In genomic region chr9:126089789-126090188, GRCh38 we compare ENCODE assay signal across 35 cellular contexts.
"Had no signal": no experiment of that assay in that cellular context is flagged by ENCODE, and none has a peak within 500 bp of the region (broad histone marks: within the 10 kb centered on the region; RNA-seq: fewer than 3 reads in every experiment).

No MANE protein-coding gene starts in this region.

- H3K4me1 Mint-ChIP-seq: activated B cell treated with CpG ODN at 0.5 μM for 24 hours; activated CD8-positive, alpha-beta memory T cell treated with anti-CD3 and anti-CD28 coated beads, Interleukin-2, amount 10 ng/mL, durations not matched to agents 7 days and 5 days; activated naive CD4-positive, alpha-beta T cell treated with anti-CD3 and anti-CD28 coated beads, Interleukin-2, amount 50 U/mL, for 24 hours; activated naive CD8-positive, alpha-beta T cell treated with anti-CD3 and anti-CD28 coated beads for 36 hours; activated naive CD8-positive, alpha-beta T cell treated with anti-CD3 and anti-CD28 coated beads, Interleukin-2, amount 50 U/mL, for 24 hours; T-helper 17 cell had no signal

- H3K27me3 Mint-ChIP-seq: activated CD8-positive, alpha-beta memory T cell treated with anti-CD3 and anti-CD28 coated beads, Interleukin-2, amount 10 ng/mL, durations not matched to agents 7 days and 5 days; activated naive CD4-positive, alpha-beta T cell treated with anti-CD3 and anti-CD28 coated beads, Interleukin-2, amount 50 U/mL, for 24 hours had no signal

- DNase-seq: activated B cell treated with CpG ODN at 0.5 μM for 24 hours; activated CD4-positive, alpha-beta T cell treated with anti-CD3 and anti-CD28 coated beads for 48 hours; activated CD4-positive, alpha-beta T cell treated with anti-CD3 and anti-CD28 coated beads, Interleukin-2, amount 50 U/mL, for 1 hour; activated CD4-positive, alpha-beta T cell treated with anti-CD3 and anti-CD28 coated beads, Interleukin-2, amount 50 U/mL, for 48 hours; activated CD8-positive, alpha-beta memory T cell treated with anti-CD3 and anti-CD28 coated beads, Interleukin-2, amount 10 ng/mL, durations not matched to agents 7 days and 5 days; activated CD8-positive, alpha-beta memory T cell treated with anti-CD3 and anti-CD28 coated beads, Interleukin-2, amount 50 U/mL, for 4 hours; activated CD8-positive, alpha-beta T cell treated with anti-CD3 and anti-CD28 coated beads, Interleukin-2, amount 10 ng/mL, durations not matched to agents 7 days and 5 days; activated effector memory CD4-positive, alpha-beta T cell treated with anti-CD3 and anti-CD28 coated beads, Interleukin-2, amount 50 U/mL, for 16 hours; activated naive CD4-positive, alpha-beta T cell treated with anti-CD3 and anti-CD28 coated beads for 36 hours; activated naive CD8-positive, alpha-beta T cell treated with anti-CD3 and anti-CD28 coated beads for 36 hours; activated naive CD8-positive, alpha-beta T cell treated with anti-CD3 and anti-CD28 coated beads, Interleukin-2, amount 50 U/mL, for 24 hours; activated T-cell treated with anti-CD3 and anti-CD28 coated beads, Interleukin-2, amount 50 U/mL, for 1 hour; activated T-cell treated with anti-CD3 and anti-CD28 coated beads, Interleukin-2, amount 50 U/mL, for 48 hours; adrenal gland; amygdala; aorta; body of pancreas; caudate nucleus; dorsolateral prefrontal cortex; effector memory CD4-positive, alpha-beta T cell; erythroblast; foreskin keratinocyte; gastrocnemius medialis; glutamatergic neuron; heart left ventricle; T-helper 1 cell; T-helper 17 cell; T1000 had no signal

- H3K27ac Mint-ChIP-seq: activated B cell treated with CpG ODN at 0.5 μM for 24 hours; activated CD8-positive, alpha-beta memory T cell treated with anti-CD3 and anti-CD28 coated beads, Interleukin-2, amount 10 ng/mL, durations not matched to agents 7 days and 5 days; activated CD8-positive, alpha-beta T cell treated with anti-CD3 and anti-CD28 coated beads, Interleukin-2, amount 10 ng/mL, durations not matched to agents 7 days and 5 days; activated naive CD4-positive, alpha-beta T cell treated with anti-CD3 and anti-CD28 coated beads for 36 hours; activated naive CD4-positive, alpha-beta T cell treated with anti-CD3 and anti-CD28 coated beads, Interleukin-2, amount 50 U/mL, for 24 hours; activated naive CD8-positive, alpha-beta T cell treated with anti-CD3 and anti-CD28 coated beads for 36 hours; activated naive CD8-positive, alpha-beta T cell treated with anti-CD3 and anti-CD28 coated beads, Interleukin-2, amount 50 U/mL, for 24 hours; activated T-helper 1 cell treated with anti-CD3 and anti-CD28 coated beads, Interleukin-12 subunit alpha, Interleukin-12 subunit beta, Interleukin-2, Interleukin-4 antibody, amounts not matched to agents 30 ng/mL and 10 ng/mL and 1 ng/mL, durations not matched to agents 14 hours and 24 hours and 36 hours; activated T-helper 2 cell treated with anti-CD3 and anti-CD28 coated beads, Interferon-gamma antibody, Interleukin-2, Interleukin-4, amounts not matched to agents 10 μg/mL and 5 μg/mL and 100 μg/mL, durations not matched to agents 14 hours and 24 hours and 36 hours; dendritic cell treated with granulocyte-macrophage colony-stimulating factor and Interleukin-4, amounts not matched to agents 40 ng/mL and 50 ng/mL, for 4 days; T-helper 17 cell; T-helper 2 cell treated with Interferon-gamma antibody and Interleukin-4, amounts not matched to agents 5 μg/mL and 100 μg/mL, for 36 hours had no signal

- H3K4me3 Mint-ChIP-seq: activated B cell treated with CpG ODN at 0.5 μM for 24 hours; activated CD8-positive, alpha-beta memory T cell treated with anti-CD3 and anti-CD28 coated beads, Interleukin-2, amount 10 ng/mL, durations not matched to agents 7 days and 5 days; activated CD8-positive, alpha-beta T cell treated with anti-CD3 and anti-CD28 coated beads, Interleukin-2, amount 10 ng/mL, durations not matched to agents 7 days and 5 days; activated naive CD4-positive, alpha-beta T cell treated with anti-CD3 and anti-CD28 coated beads for 36 hours; activated naive CD4-positive, alpha-beta T cell treated with anti-CD3 and anti-CD28 coated beads, Interleukin-2, amount 50 U/mL, for 24 hours; activated naive CD8-positive, alpha-beta T cell treated with anti-CD3 and anti-CD28 coated beads for 36 hours; activated naive CD8-positive, alpha-beta T cell treated with anti-CD3 and anti-CD28 coated beads, Interleukin-2, amount 50 U/mL, for 24 hours; activated T-helper 1 cell treated with anti-CD3 and anti-CD28 coated beads, Interleukin-12 subunit alpha, Interleukin-12 subunit beta, Interleukin-2, Interleukin-4 antibody, amounts not matched to agents 30 ng/mL and 10 ng/mL and 1 ng/mL, durations not matched to agents 14 hours and 24 hours and 36 hours; dendritic cell treated with granulocyte-macrophage colony-stimulating factor and Interleukin-4, amounts not matched to agents 40 ng/mL and 50 ng/mL, for 4 days; T-helper 17 cell; T-helper 2 cell treated with Interferon-gamma antibody and Interleukin-4, amounts not matched to agents 5 μg/mL and 100 μg/mL, for 36 hours had no signal

- H3K9me3 Mint-ChIP-seq: activated B cell treated with CpG ODN at 0.5 μM for 24 hours; activated naive CD4-positive, alpha-beta T cell treated with anti-CD3 and anti-CD28 coated beads for 36 hours; activated naive CD4-positive, alpha-beta T cell treated with anti-CD3 and anti-CD28 coated beads, Interleukin-2, amount 50 U/mL, for 24 hours; activated naive CD8-positive, alpha-beta T cell treated with anti-CD3 and anti-CD28 coated beads for 36 hours; activated naive CD8-positive, alpha-beta T cell treated with anti-CD3 and anti-CD28 coated beads, Interleukin-2, amount 50 U/mL, for 24 hours; activated T-helper 1 cell treated with anti-CD3 and anti-CD28 coated beads, Interleukin-12 subunit alpha, Interleukin-12 subunit beta, Interleukin-2, Interleukin-4 antibody, amounts not matched to agents 30 ng/mL and 10 ng/mL and 1 ng/mL, durations not matched to agents 14 hours and 24 hours and 36 hours; activated T-helper 2 cell treated with anti-CD3 and anti-CD28 coated beads, Interferon-gamma antibody, Interleukin-2, Interleukin-4, amounts not matched to agents 10 μg/mL and 5 μg/mL and 100 μg/mL, durations not matched to agents 14 hours and 24 hours and 36 hours; dendritic cell treated with granulocyte-macrophage colony-stimulating factor and Interleukin-4, amounts not matched to agents 40 ng/mL and 50 ng/mL, for 4 days; T-helper 2 cell treated with Interferon-gamma antibody and Interleukin-4, amounts not matched to agents 5 μg/mL and 100 μg/mL, for 36 hours had no signal

- H3K27ac ChIP-seq: adrenal gland, body of pancreas, coronary artery, dorsolateral prefrontal cortex, esophagus muscularis mucosa, foreskin keratinocyte, gastrocnemius medialis, heart left ventricle had no signal

- H3K36me3 Mint-ChIP-seq: activated CD8-positive, alpha-beta memory T cell treated with anti-CD3 and anti-CD28 coated beads, Interleukin-2, amount 10 ng/mL, durations not matched to agents 7 days and 5 days; activated naive CD4-positive, alpha-beta T cell treated with anti-CD3 and anti-CD28 coated beads, Interleukin-2, amount 50 U/mL, for 24 hours; activated naive CD8-positive, alpha-beta T cell treated with anti-CD3 and anti-CD28 coated beads for 36 hours had no signal

- H3K4me1 ChIP-seq: adrenal gland, body of pancreas, esophagus muscularis mucosa, foreskin keratinocyte, gastrocnemius medialis, heart left ventricle had no signal

- H3K27me3 ChIP-seq: adrenal gland, body of pancreas, esophagus muscularis mucosa, foreskin keratinocyte, heart left ventricle had no signal

- H3K9me3 ChIP-seq: adrenal gland, body of pancreas, esophagus muscularis mucosa, gastrocnemius medialis, heart left ventricle had no signal

- H3K36me3 ChIP-seq: adrenal gland, esophagus muscularis mucosa, gastrocnemius medialis, heart left ventricle had no signal

- H3K4me3 ChIP-seq: adrenal gland, body of pancreas, coronary artery, dorsolateral prefrontal cortex, esophagus muscularis mucosa, gastrocnemius medialis, heart left ventricle had no signal
